ENCODE assay signal across 35 cellular contexts in genomic region chr2:129267559-129267958, GRCh38.
"Had no signal": no experiment of that assay in that cellular context is flagged by ENCODE, and none has a peak within 500 bp of the region (broad histone marks: within the 10 kb centered on the region; RNA-seq: fewer than 3 reads in every experiment).

No MANE protein-coding gene starts in this region.

- H3K4me3 ChIP-seq: MG63 had no signal

- H3K36me3 ChIP-seq: MG63 had no signal

- H3K27me3 ChIP-seq: MG63 had no signal

- DNase-seq: Karpas-422, Kasumi-1, MG63, MM.1S, MV-4-11, NCI-H1048, NCI-H1092, NCI-H1092 treated with DMSO at 0.1 percent for 48 hours, NCI-H1105, NCI-H1417, NCI-H1417 treated with DMSO at 0.1 percent for 48 hours, NCI-H1436, NCI-H1436 treated with DMSO at 0.1 percent for 48 hours, NCI-H146, NCI-H1694, NCI-H1694 treated with DMSO at 0.1 percent for 48 hours, NCI-H187, NCI-H187 treated with DMSO at 0.1 percent for 48 hours, NCI-H1930, NCI-H2029, NCI-H2029 treated with DMSO at 0.1 percent for 48 hours, NCI-H2081, NCI-H2081 treated with DMSO at 0.1 percent for 48 hours, NCI-H2107, NCI-H2171, NCI-H2171 treated with DMSO at 0.1 percent for 48 hours, NCI-H2227 treated with DMSO at 0.1 percent for 48 hours, NCI-H226, NCI-H345, NCI-H446, NCI-H446 treated with DMSO at 0.1 percent for 48 hours, NCI-H510A, NCI-H510A treated with DMSO at 0.1 percent for 48 hours, NCI-H524, NCI-H524 treated with DMSO at 0.1 percent for 48 hours had no signal

- H3K9me3 ChIP-seq: MG63 had no signal
